ENCODE assay signal across 10 cellular contexts in genomic region chr3:122025296-122025695, GRCh38.
A peak's percentile ranks its signal among the peaks of the same experiment; 100 is the strongest.
DNase-seq lines count a peak whose midpoint lies in the region; ATAC-seq and TF ChIP-seq lines count a peak whose summit lies in the region.
"Had no signal": no experiment of that assay in that cellular context is flagged by ENCODE, and none has a peak within 500 bp of the region (broad histone marks: within the 10 kb centered on the region; RNA-seq: fewer than 3 reads in every experiment).

No MANE protein-coding gene starts in this region.

- no peak for TF ChIP-seq CTCF in GM10266 (IDR thresholded peaks at IDR 0.05; ENCODE audit: control insufficient read depth, insufficient read depth, low read depth, missing control alignments)

- intact Hi-C loops in head of caudate nucleus (cut with DNase I): no loop called here

- ATAC-seq in GM19328 (IDR thresholded peaks at IDR 0.05; ENCODE audit: unreplicated experiment) (peak; percentile 85), HG02852 (IDR thresholded peaks at IDR 0.05; ENCODE audit: unreplicated experiment) (peak; percentile 85), HG03575 (IDR thresholded peaks at IDR 0.05; ENCODE audit: extremely low read depth, insufficient number of reproducible peaks, low FRiP score, unreplicated experiment) (peak; percentile 74)

- DNase-seq in GM10266 (ENCODE audit: extremely low spot score): peak; percentile 73
- DNase-seq in anterior cingulate cortex (lab: John Stamatoyannopoulos, UW): no peak
- DNase-seq in stimulated activated CD4-positive, alpha-beta T cell treated with anti-CD3 and anti-CD28 coated beads, Interleukin-4, amount 100 ng/mL, for 4 hours: no peak
- DNase-seq in head of caudate nucleus: no peak
- DNase-seq in AG08396 (ENCODE audit: low spot score): no peak
- DNase-seq: activated effector memory CD4-positive, alpha-beta T cell treated with Interleukin-2 at 50 U/mL for 16 hours; glutamatergic neuron had no signal
